Comparison of ENCODE assay signal across 1 cellular context in the genomic region with DNA sequence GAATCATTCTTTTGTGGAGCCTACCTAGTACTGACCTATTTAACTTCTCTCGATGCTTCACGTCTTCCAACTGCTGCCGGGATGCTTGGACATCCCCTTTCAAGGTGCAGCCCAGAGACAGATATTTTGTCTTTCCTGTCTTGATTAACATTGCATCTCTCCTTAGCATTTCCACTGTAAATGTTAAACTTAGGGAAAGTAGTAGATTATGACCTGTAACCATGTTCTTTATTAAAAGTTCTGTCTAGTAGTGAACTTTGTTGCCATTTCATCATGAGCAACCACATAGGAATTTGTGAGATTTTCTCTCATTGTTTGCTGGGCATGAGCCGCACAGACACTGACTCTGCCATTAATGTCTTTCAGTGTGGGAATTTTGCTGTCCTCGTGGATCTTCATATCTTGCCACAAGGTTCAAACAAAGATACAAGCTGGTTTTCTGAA.
TF ChIP-seq lines count a peak whose summit lies in the region.

No MANE protein-coding gene starts in this region.

TF ChIP-seq in HepG2, 621 proteins besides CTCF, POLR2A, EP300 and RAD21 (continued from another document and continues in another):
- TF ChIP-seq MAZ (IDR thresholded peaks at IDR 0.05; ENCODE audit: borderline replicate concordance, low read depth, low read length) (no peak), MAZ (CRISPR knock-in tag; IDR thresholded peaks at IDR 0.05; ENCODE audit: low read depth) (no peak), ZNF652 (CRISPR knock-in tag; IDR thresholded peaks at IDR 0.05; ENCODE audit: borderline replicate concordance, low read depth) (0 out of 2 replicates have a peak, but pooled peaks have one; percentile 18), ZFP37 (CRISPR knock-in tag; IDR thresholded peaks at IDR 0.05; ENCODE audit: borderline replicate concordance) (no peak), ZNF768 (CRISPR knock-in tag; IDR thresholded peaks at IDR 0.05) (no peak), ZNF572 (CRISPR knock-in tag; IDR thresholded peaks at IDR 0.05) (no peak), MED1 (CRISPR knock-in tag; IDR thresholded peaks at IDR 0.05) (peak; percentile 73), ZNF761 (CRISPR knock-in tag; conservative IDR thresholded peaks at IDR 0.05) (no peak), ZNF253 (CRISPR knock-in tag; IDR thresholded peaks at IDR 0.05; ENCODE audit: borderline replicate concordance) (no peak), RFX1 (IDR thresholded peaks at IDR 0.05) (no peak), ZNF776 (CRISPR knock-in tag; IDR thresholded peaks at IDR 0.05) (no peak), GATAD2A (CRISPR knock-in tag; IDR thresholded peaks at IDR 0.05) (peak; percentile 88), ZNF788 (CRISPR knock-in tag; IDR thresholded peaks at IDR 0.05; ENCODE audit: borderline replicate concordance) (no peak), ZNF282 (IDR thresholded peaks at IDR 0.05; ENCODE audit: partially characterized antibody) (no peak), ZBTB7B (CRISPR knock-in tag; IDR thresholded peaks at IDR 0.05) (no peak), HIVEP1 (CRISPR knock-in tag; IDR thresholded peaks at IDR 0.05) (no peak), PAWR (CRISPR knock-in tag; IDR thresholded peaks at IDR 0.05; ENCODE audit: borderline replicate concordance) (no peak), HMG20B (CRISPR knock-in tag; conservative IDR thresholded peaks at IDR 0.05) (no peak), ZNF607 (CRISPR knock-in tag; IDR thresholded peaks at IDR 0.05; ENCODE audit: borderline replicate concordance) (peak; percentile 23; the same call in 1 of the 2 replicates), TEAD2 (CRISPR knock-in tag; IDR thresholded peaks at IDR 0.05) (no peak), KDM6A (CRISPR knock-in tag; IDR thresholded peaks at IDR 0.05; ENCODE audit: low read depth) (no peak), JUNB (CRISPR knock-in tag; IDR thresholded peaks at IDR 0.05; ENCODE audit: borderline replicate concordance) (peak; percentile 79; the same call in 1 of the 2 replicates), RFXAP (CRISPR knock-in tag; IDR thresholded peaks at IDR 0.05; ENCODE audit: borderline replicate concordance) (no peak), DMAP1 (CRISPR knock-in tag; IDR thresholded peaks at IDR 0.05) (no peak), MBD4 (IDR thresholded peaks at IDR 0.05; ENCODE audit: borderline replicate concordance, low read length) (no peak), REL (CRISPR knock-in tag; conservative IDR thresholded peaks at IDR 0.05) (no peak), SP2 (CRISPR knock-in tag; IDR thresholded peaks at IDR 0.05) (no peak), SOX13 (IDR thresholded peaks at IDR 0.05) (no peak), SOX13 (CRISPR knock-in tag; conservative IDR thresholded peaks at IDR 0.05 in 1 of 2, IDR thresholded peaks at IDR 0.05 in 1 of 2) (peak in 1 of 2 experiments; percentile 85; a peak in 2 of 4 replicates), SALL2 (CRISPR knock-in tag; IDR thresholded peaks at IDR 0.05) (no peak), ARID2 (CRISPR knock-in tag; IDR thresholded peaks at IDR 0.05; ENCODE audit: borderline replicate concordance) (no peak), HNRNPH1 (optimal IDR thresholded peaks at IDR 0.05; ENCODE audit: low read depth, low read length) (no peak), ZNF678 (CRISPR knock-in tag; IDR thresholded peaks at IDR 0.05) (no peak), FOXJ3 (CRISPR knock-in tag; IDR thresholded peaks at IDR 0.05; ENCODE audit: borderline replicate concordance) (no peak), U2AF1 (optimal IDR thresholded peaks at IDR 0.05; ENCODE audit: low read depth, low read length) (no peak), ZFP41 (CRISPR knock-in tag; IDR thresholded peaks at IDR 0.05; ENCODE audit: borderline replicate concordance) (no peak)
- TF ChIP-seq, protein P1, sequence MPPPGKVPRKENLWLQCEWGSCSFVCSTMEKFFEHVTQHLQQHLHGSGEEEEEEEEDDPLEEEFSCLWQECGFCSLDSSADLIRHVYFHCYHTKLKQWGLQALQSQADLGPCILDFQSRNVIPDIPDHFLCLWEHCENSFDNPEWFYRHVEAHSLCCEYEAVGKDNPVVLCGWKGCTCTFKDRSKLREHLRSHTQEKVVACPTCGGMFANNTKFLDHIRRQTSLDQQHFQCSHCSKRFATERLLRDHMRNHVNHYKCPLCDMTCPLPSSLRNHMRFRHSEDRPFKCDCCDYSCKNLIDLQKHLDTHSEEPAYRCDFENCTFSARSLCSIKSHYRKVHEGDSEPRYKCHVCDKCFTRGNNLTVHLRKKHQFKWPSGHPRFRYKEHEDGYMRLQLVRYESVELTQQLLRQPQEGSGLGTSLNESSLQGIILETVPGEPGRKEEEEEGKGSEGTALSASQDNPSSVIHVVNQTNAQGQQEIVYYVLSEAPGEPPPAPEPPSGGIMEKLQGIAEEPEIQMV (CRISPR knock-in tag; IDR thresholded peaks at IDR 0.05; ENCODE audit: low read depth), result no peak
- TF ChIP-seq, protein P2, sequence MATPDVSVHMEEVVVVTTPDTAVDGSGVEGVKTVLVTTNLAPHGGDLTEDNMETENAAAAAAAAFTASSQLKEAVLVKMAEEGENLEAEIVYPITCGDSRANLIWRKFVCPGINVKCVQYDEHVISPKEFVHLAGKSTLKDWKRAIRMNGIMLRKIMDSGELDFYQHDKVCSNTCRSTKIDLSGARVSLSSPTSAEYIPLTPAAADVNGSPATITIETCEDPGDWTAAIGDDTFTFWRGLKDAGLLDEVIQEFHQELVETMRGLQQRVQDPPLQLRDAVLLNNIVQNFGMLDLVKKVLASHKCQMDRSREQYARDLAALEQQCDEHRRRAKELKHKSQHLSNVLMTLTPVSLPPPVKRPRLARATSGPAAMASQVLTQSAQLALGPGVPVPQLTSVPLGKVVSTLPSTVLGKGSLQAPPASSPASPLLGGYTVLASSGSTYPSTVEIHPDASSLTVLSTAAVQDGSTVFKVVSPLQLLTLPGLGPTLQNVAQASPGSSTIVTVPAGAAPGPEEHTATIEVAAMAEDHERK (CRISPR knock-in tag; IDR thresholded peaks at IDR 0.05; ENCODE audit: low read depth), result no peak
- TF ChIP-seq, protein P3, sequence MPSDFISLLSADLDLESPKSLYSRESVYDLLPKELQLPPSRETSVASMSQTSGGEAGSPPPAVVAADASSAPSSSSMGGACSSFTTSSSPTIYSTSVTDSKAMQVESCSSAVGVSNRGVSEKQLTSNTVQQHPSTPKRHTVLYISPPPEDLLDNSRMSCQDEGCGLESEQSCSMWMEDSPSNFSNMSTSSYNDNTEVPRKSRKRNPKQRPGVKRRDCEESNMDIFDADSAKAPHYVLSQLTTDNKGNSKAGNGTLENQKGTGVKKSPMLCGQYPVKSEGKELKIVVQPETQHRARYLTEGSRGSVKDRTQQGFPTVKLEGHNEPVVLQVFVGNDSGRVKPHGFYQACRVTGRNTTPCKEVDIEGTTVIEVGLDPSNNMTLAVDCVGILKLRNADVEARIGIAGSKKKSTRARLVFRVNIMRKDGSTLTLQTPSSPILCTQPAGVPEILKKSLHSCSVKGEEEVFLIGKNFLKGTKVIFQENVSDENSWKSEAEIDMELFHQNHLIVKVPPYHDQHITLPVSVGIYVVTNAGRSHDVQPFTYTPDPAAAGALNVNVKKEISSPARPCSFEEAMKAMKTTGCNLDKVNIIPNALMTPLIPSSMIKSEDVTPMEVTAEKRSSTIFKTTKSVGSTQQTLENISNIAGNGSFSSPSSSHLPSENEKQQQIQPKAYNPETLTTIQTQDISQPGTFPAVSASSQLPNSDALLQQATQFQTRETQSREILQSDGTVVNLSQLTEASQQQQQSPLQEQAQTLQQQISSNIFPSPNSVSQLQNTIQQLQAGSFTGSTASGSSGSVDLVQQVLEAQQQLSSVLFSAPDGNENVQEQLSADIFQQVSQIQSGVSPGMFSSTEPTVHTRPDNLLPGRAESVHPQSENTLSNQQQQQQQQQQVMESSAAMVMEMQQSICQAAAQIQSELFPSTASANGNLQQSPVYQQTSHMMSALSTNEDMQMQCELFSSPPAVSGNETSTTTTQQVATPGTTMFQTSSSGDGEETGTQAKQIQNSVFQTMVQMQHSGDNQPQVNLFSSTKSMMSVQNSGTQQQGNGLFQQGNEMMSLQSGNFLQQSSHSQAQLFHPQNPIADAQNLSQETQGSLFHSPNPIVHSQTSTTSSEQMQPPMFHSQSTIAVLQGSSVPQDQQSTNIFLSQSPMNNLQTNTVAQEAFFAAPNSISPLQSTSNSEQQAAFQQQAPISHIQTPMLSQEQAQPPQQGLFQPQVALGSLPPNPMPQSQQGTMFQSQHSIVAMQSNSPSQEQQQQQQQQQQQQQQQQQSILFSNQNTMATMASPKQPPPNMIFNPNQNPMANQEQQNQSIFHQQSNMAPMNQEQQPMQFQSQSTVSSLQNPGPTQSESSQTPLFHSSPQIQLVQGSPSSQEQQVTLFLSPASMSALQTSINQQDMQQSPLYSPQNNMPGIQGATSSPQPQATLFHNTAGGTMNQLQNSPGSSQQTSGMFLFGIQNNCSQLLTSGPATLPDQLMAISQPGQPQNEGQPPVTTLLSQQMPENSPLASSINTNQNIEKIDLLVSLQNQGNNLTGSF (CRISPR knock-in tag; IDR thresholded peaks at IDR 0.05), result no peak
- TF ChIP-seq, protein P4, sequence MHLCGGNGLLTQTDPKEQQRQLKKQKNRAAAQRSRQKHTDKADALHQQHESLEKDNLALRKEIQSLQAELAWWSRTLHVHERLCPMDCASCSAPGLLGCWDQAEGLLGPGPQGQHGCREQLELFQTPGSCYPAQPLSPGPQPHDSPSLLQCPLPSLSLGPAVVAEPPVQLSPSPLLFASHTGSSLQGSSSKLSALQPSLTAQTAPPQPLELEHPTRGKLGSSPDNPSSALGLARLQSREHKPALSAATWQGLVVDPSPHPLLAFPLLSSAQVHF (CRISPR knock-in tag; IDR thresholded peaks at IDR 0.05), result no peak
- TF ChIP-seq, protein P5, sequence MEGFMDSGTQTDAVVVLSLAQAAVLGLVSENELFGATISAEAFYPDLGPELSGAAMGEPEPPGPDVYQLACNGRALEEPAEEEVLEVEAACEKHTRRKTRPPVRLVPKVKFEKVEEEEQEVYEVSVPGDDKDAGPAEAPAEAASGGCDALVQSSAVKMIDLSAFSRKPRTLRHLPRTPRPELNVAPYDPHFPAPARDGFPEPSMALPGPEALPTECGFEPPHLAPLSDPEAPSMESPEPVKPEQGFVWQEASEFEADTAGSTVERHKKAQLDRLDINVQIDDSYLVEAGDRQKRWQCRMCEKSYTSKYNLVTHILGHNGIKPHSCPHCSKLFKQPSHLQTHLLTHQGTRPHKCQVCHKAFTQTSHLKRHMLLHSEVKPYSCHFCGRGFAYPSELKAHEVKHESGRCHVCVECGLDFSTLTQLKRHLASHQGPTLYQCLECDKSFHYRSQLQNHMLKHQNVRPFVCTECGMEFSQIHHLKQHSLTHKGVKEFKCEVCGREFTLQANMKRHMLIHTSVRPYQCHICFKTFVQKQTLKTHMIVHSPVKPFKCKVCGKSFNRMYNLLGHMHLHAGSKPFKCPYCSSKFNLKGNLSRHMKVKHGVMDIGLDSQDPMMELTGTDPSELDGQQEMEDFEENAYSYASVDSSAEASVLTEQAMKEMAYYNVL (CRISPR knock-in tag; IDR thresholded peaks at IDR 0.05; ENCODE audit: borderline replicate concordance), result no peak
- TF ChIP-seq, protein P6, sequence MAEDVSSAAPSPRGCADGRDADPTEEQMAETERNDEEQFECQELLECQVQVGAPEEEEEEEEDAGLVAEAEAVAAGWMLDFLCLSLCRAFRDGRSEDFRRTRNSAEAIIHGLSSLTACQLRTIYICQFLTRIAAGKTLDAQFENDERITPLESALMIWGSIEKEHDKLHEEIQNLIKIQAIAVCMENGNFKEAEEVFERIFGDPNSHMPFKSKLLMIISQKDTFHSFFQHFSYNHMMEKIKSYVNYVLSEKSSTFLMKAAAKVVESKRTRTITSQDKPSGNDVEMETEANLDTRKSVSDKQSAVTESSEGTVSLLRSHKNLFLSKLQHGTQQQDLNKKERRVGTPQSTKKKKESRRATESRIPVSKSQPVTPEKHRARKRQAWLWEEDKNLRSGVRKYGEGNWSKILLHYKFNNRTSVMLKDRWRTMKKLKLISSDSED (CRISPR knock-in tag; IDR thresholded peaks at IDR 0.05), result no peak
- TF ChIP-seq, protein P7, sequence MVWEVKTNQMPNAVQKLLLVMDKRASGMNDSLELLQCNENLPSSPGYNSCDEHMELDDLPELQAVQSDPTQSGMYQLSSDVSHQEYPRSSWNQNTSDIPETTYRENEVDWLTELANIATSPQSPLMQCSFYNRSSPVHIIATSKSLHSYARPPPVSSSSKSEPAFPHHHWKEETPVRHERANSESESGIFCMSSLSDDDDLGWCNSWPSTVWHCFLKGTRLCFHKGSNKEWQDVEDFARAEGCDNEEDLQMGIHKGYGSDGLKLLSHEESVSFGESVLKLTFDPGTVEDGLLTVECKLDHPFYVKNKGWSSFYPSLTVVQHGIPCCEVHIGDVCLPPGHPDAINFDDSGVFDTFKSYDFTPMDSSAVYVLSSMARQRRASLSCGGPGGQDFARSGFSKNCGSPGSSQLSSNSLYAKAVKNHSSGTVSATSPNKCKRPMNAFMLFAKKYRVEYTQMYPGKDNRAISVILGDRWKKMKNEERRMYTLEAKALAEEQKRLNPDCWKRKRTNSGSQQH (CRISPR knock-in tag; IDR thresholded peaks at IDR 0.05; ENCODE audit: low read depth), result no peak
- TF ChIP-seq, protein P8, sequence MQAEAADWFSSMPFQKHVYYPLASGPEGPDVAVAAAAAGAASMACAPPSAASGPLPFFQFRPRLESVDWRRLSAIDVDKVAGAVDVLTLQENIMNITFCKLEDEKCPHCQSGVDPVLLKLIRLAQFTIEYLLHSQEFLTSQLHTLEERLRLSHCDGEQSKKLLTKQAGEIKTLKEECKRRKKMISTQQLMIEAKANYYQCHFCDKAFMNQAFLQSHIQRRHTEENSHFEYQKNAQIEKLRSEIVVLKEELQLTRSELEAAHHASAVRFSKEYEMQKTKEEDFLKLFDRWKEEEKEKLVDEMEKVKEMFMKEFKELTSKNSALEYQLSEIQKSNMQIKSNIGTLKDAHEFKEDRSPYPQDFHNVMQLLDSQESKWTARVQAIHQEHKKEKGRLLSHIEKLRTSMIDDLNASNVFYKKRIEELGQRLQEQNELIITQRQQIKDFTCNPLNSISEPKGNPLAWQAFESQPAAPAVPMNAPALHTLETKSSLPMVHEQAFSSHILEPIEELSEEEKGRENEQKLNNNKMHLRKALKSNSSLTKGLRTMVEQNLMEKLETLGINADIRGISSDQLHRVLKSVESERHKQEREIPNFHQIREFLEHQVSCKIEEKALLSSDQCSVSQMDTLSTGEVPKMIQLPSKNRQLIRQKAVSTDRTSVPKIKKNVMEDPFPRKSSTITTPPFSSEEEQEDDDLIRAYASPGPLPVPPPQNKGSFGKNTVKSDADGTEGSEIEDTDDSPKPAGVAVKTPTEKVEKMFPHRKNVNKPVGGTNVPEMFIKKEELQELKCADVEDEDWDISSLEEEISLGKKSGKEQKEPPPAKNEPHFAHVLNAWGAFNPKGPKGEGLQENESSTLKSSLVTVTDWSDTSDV (CRISPR knock-in tag; IDR thresholded peaks at IDR 0.05), result no peak
- TF ChIP-seq, protein P9, sequence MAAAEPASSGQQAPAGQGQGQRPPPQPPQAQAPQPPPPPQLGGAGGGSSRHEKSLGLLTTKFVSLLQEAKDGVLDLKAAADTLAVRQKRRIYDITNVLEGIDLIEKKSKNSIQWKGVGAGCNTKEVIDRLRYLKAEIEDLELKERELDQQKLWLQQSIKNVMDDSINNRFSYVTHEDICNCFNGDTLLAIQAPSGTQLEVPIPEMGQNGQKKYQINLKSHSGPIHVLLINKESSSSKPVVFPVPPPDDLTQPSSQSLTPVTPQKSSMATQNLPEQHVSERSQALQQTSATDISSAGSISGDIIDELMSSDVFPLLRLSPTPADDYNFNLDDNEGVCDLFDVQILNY (CRISPR knock-in tag; conservative IDR thresholded peaks at IDR 0.05), result no peak
- TF ChIP-seq, protein P10, sequence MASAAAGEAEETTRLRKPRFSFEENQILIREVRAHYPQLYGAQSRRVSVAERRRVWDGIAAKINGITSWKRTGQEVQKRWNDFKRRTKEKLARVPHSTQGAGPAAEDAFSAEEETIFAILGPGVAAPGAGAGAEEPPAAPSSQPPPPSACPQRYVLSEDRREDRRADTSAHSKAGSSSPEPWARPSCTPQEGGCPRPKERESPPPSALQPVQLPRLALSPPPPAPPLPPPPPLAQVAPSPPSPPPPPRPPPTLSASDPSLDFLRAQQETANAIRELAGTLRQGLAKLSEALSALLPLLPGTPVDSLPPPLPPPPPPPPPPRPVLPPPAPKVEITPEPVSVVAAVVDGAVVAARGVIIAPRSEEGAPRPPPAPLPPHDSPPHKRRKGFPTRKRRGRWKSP (CRISPR knock-in tag; IDR thresholded peaks at IDR 0.05), result no peak
